In the genomic region with DNA sequence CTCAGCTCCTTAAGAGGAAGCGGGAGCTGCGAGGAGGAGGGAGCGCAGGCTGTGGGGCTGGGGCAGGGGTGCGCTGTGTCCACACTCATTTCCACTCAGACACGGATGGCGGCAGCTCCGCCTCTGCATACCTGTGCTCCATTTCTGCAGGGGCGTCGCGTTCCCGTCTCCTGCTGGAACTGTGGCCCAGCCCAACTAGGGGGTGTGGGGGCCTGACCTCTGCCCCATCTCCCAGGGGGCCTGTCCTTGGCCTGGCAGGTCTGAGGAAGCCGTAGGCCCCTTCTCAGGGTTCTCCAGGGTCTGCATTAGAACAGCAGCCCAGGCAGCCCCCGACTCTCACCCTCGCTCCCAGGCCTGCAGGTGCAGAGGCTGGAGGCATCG, we compare ENCODE assay signal across 21 cellular contexts. TPM values are rescaled to one million over a fixed set of nuclear protein-coding genes. Genes with fewer than 3 reads are reported as not detected.
DNase-seq lines count a peak whose midpoint lies in the region; ATAC-seq, FAIRE-seq and TF ChIP-seq lines count a peak whose summit lies in the region.
"Had no signal": no experiment of that assay in that cellular context is flagged by ENCODE, and none has a peak within 500 bp of the region (broad histone marks: within the 10 kb centered on the region; RNA-seq: fewer than 3 reads in every experiment).

No MANE protein-coding gene starts in this region.

- H3K36me3 ChIP-seq in BLaER1 = peaks cover 23% of the 10 kb centered on the region
- peaks cover 0 to 12% of the 10 kb centered on the region in 2 experiments; a peak in 1 of 3 replicates for H3K36me3 ChIP-seq in HEK293 (ENCODE audit: control insufficient read depth in 2 of 2, insufficient read depth in 1 of 2, low read length in 2 of 2)
- no peaks in the 10 kb centered on the region for H3K36me3 ChIP-seq in H1 (ENCODE audit: control insufficient read depth in 2 of 4, insufficient read depth in 4 of 4, low read length in 3 of 4)
- H3K36me3 ChIP-seq in neuronal stem cell (replicated peaks in 1 of 2; ENCODE audit: control insufficient read depth in 2 of 2, insufficient read depth in 2 of 2, low read length in 2 of 2) = peaks cover 0 to 11% of the 10 kb centered on the region in 2 donors

- H3K4me1 ChIP-seq in BLaER1 = peaks cover 93% of the 10 kb centered on the region
- no peaks in the 10 kb centered on the region for H3K4me1 ChIP-seq in HEK293 (ENCODE audit: control insufficient read depth, insufficient read depth, low read length)
- peaks cover 0 to 8% (median 5%) of the 10 kb centered on the region in 4 experiments; a peak in 6 of 7 replicates for H3K4me1 ChIP-seq in H1 (replicated peaks in 1 of 4; ENCODE audit: control insufficient read depth in 3 of 4, insufficient read depth in 4 of 4, low read length in 3 of 4)
- peaks cover 0 to 7% of the 10 kb centered on the region in 2 donors for H3K4me1 ChIP-seq in neuronal stem cell (ENCODE audit: control insufficient read depth in 2 of 2, insufficient read depth in 1 of 2, low read depth in 1 of 2, low read length in 2 of 2)

- H3K79me1 ChIP-seq in H1 (ENCODE audit: low read depth, low read length) = peaks cover 3% of the 10 kb centered on the region; the same call in 1 of the 2 replicates
- peaks cover 7% of the 10 kb centered on the region for H3K79me1 ChIP-seq in neuronal stem cell (ENCODE audit: low read depth, low read length)

- H3K14ac ChIP-seq in H1 (ENCODE audit: insufficient read length) = no peak overlapping the region
- no peak overlapping the region for H3K14ac ChIP-seq in neuronal stem cell (ENCODE audit: low read length)

- H3K9me3 ChIP-seq in BLaER1 (peaks cover 17% of the 10 kb centered on the region), HEK293 (ENCODE audit: control insufficient read depth, insufficient read depth, low read depth, low read length) (no peaks in the 10 kb centered on the region), H1 (ENCODE audit: insufficient read depth in 2 of 2, low read depth in 1 of 2, low read length in 1 of 2) (peaks cover 10 to 15% of the 10 kb centered on the region in 2 experiments), neuronal stem cell (replicated peaks in 1 of 2; ENCODE audit: control insufficient read depth in 2 of 2, insufficient read depth in 1 of 2, low read depth in 1 of 2, low read length in 2 of 2) (peaks cover 20 to 23% of the 10 kb centered on the region in 2 donors)

- no peak for FAIRE-seq in H1 (lab: Jason Lieb, UNC)
- FAIRE-seq: A204.1, GM12891, GM18507, H54 had no signal

- POLR2A ChIA-PET in HEK293 (lab: Yijun Ruan, JAX) (no interaction called here), H1 (lab: Charles Lee; ENCODE audit: partially characterized antibody) (no interaction called here)

- H3K23ac ChIP-seq in H1 (ENCODE audit: insufficient read length) (no peak overlapping the region), neuronal stem cell (ENCODE audit: low read depth, low read length, poor library complexity) (peak overlapping the region; percentile 48)

- CTCF ChIA-PET in HEK293 (lab: Yijun Ruan, JAX) (no interaction called here), H1 (lab: Charles Lee; ENCODE audit: partially characterized antibody) (interaction anchor here (0.7 to 8.6 kb wide), 5 partner anchors 14 to 105 kb away, joined by 3 to 83 read pairs (median 4); no protein-coding TSS in a partner anchor)

- no peak overlapping the region for H4K5ac ChIP-seq in H1 (ENCODE audit: insufficient read length, low read depth, low read length)

- DNase-seq in H1 (ENCODE audit: low read depth in 1 of 2, low spot score in 2 of 2) (no peak), neuronal stem cell (ENCODE audit: low spot score) (no peak), SIG-M5 (lab: John Stamatoyannopoulos, UW) (no peak), germinal center (ENCODE audit: low spot score) (no peak)
- DNase-seq in stimulated activated CD4-positive, alpha-beta T cell treated with anti-CD3 and anti-CD28 coated beads, Interleukin-1b, Interleukin-23, amount 100 ng/mL, for 48 hours = no peak
- DNase-seq: C1 segment of cervical spinal cord; Calu3; CD4-positive, alpha-beta memory T cell; COR-L47; DMS53; DMS79 treated with DMSO at 0.1 percent for 48 hours; GF-D8; HCEC 1CT had no signal

- H2BK15ac ChIP-seq in H1 (ENCODE audit: low read length) (no peak overlapping the region), neuronal stem cell (ENCODE audit: low read length) (no peak overlapping the region)

- no peak for TF ChIP-seq EP300 in H1 (IDR thresholded peaks at IDR 0.05; ENCODE audit: borderline replicate concordance in 1 of 2, low read depth in 2 of 2, low read length in 2 of 2)

- H2BK5ac ChIP-seq in H1 (ENCODE audit: low read depth, low read length) = no peak overlapping the region
- no peak overlapping the region for H2BK5ac ChIP-seq in neuronal stem cell (ENCODE audit: low read length)

- H2BK20ac ChIP-seq in H1 (ENCODE audit: low read length) = no peak overlapping the region

- H3K4me3 ChIP-seq in BLaER1 = peak overlapping the region; percentile 54
- no peak overlapping the region for H3K4me3 ChIP-seq in HEK293 (ENCODE audit: low read depth, low read length)
- H3K4me3 ChIP-seq in H1 (ENCODE audit: extremely low read depth in 1 of 4, insufficient read depth in 2 of 4, low read depth in 3 of 4, low read length in 4 of 4) = no peak overlapping the region
- no peak overlapping the region for H3K4me3 ChIP-seq in neuronal stem cell (ENCODE audit: low read length in 2 of 2)
- H3K4me3 ChIP-seq: GM23338 had no signal

- H3K23me2 ChIP-seq in H1 (ENCODE audit: low read depth, low read length) = peaks cover 8% of the 10 kb centered on the region

- no peak for TF ChIP-seq POLR2A in H1 (IDR thresholded peaks at IDR 0.05; ENCODE audit: control extremely low read depth in 1 of 2, low read depth in 2 of 2, low read length in 2 of 2)

- no peak overlapping the region for H2BK12ac ChIP-seq in H1 (ENCODE audit: low read depth, low read length)
- no peak overlapping the region for H2BK12ac ChIP-seq in neuronal stem cell (ENCODE audit: low read length)

- TF ChIP-seq RAD21 in H1 (IDR thresholded peaks at IDR 0.05 in 1 of 2, conservative IDR thresholded peaks at IDR 0.05 in 1 of 2; ENCODE audit: low read depth in 2 of 2, low read length in 2 of 2) = no peak

- H3K79me2 ChIP-seq in H1 (ENCODE audit: control insufficient read depth in 1 of 2, insufficient read depth in 2 of 2, low read length in 2 of 2) = no peaks in the 10 kb centered on the region

- H2AFZ ChIP-seq in H1 (ENCODE audit: low read length) (no peak overlapping the region), neuronal stem cell (ENCODE audit: low read length) (no peak overlapping the region)
- H2AFZ ChIP-seq: GM23338 had no signal

- H3K4me2 ChIP-seq in BLaER1 (peak overlapping the region; percentile 99), H1 (ENCODE audit: insufficient read depth in 1 of 2, low read depth in 2 of 2, low read length in 2 of 2) (no peak overlapping the region), neuronal stem cell (ENCODE audit: insufficient read depth, low read length, poor library complexity, severe bottlenecking) (no peak overlapping the region)
- H3K4me2 ChIP-seq: GM23338 had no signal

- no peaks in the 10 kb centered on the region for H3K27me3 ChIP-seq in BLaER1
- H3K27me3 ChIP-seq in H1 (replicated peaks in 1 of 4; ENCODE audit: control insufficient read depth in 3 of 4, extremely low read depth in 1 of 4, insufficient read depth in 3 of 4, low read length in 3 of 4) = peaks cover 0 to 33% (median 25%) of the 10 kb centered on the region in 4 experiments; a peak in 6 of 7 replicates
- no peaks in the 10 kb centered on the region for H3K27me3 ChIP-seq in neuronal stem cell (ENCODE audit: control insufficient read depth in 3 of 3, insufficient read depth in 3 of 3, low read depth in 1 of 3, low read length in 3 of 3)

- H2AK5ac ChIP-seq in H1 (ENCODE audit: low read depth, low read length) = no peak overlapping the region
- H2AK5ac ChIP-seq in neuronal stem cell (ENCODE audit: low read depth, low read length) = peak overlapping the region; percentile 13

- H2BK120ac ChIP-seq in H1 (replicated peaks; ENCODE audit: low read depth, low read length) = no peak overlapping the region
- H2BK120ac ChIP-seq in neuronal stem cell (ENCODE audit: low read depth, low read length) = no peak overlapping the region

- no peak overlapping the region for H4K91ac ChIP-seq in H1 (replicated peaks; ENCODE audit: insufficient read length, low read length)
- no peak overlapping the region for H4K91ac ChIP-seq in neuronal stem cell (ENCODE audit: low read depth, low read length, poor library complexity)

- no peak overlapping the region for H3K4ac ChIP-seq in H1 (replicated peaks; ENCODE audit: insufficient read length, low read depth, low read length)
- H3K4ac ChIP-seq in neuronal stem cell (ENCODE audit: low read length) = no peak overlapping the region

- TF ChIP-seq CTCF in HEK293 (tag by site-specific recombination; IDR thresholded peaks at IDR 0.05) = no peak
- TF ChIP-seq CTCF in H1 (IDR thresholded peaks at IDR 0.05; ENCODE audit: control extremely low read depth in 1 of 3, insufficient read depth in 1 of 3, low read depth in 1 of 3, low read length in 3 of 3) = no peak

- H4K8ac ChIP-seq in H1 (ENCODE audit: extremely low read depth, insufficient read depth, low read length) (peak overlapping the region; percentile 68), neuronal stem cell (ENCODE audit: low read depth, low read length) (no peak overlapping the region)

- H4K20me1 ChIP-seq in BLaER1 = peaks cover 30% of the 10 kb centered on the region
- peaks cover 9 to 31% of the 10 kb centered on the region in 2 experiments for H4K20me1 ChIP-seq in H1 (replicated peaks in 1 of 2; ENCODE audit: control insufficient read depth in 1 of 2, insufficient read depth in 2 of 2, low read length in 2 of 2)

- whole genome bisulfite sequencing in H1 (ENCODE audit: extremely low coverage in 1 of 2, insufficient coverage in 1 of 2, insufficient read length in 1 of 2, insufficient replicate concordance in 2 of 2, low coverage in 1 of 2, low lambda C conversion rate in 2 of 2, missing lambda C conversion rate in 1 of 2), 2 experiments = 87% methylated on average over 13 of the region's 15 CpGs; no CpG with 5 or more reads in 1 of the 2 experiments
- no CpG with 5 or more reads among the region's 15 CpGs for WGBS in neuronal stem cell (ENCODE audit: extremely low coverage in 2 of 2, insufficient read length in 2 of 2, insufficient replicate concordance in 1 of 2), 2 donors

- ATAC-seq in HG02763 (IDR thresholded peaks at IDR 0.05; ENCODE audit: unreplicated experiment) = no peak
- ATAC-seq: GM23338 had no signal

- H3K18ac ChIP-seq in H1 (ENCODE audit: extremely low read depth, low read length) = no peak overlapping the region
- peak overlapping the region; percentile 24 for H3K18ac ChIP-seq in neuronal stem cell (ENCODE audit: low read length)

- H3K56ac ChIP-seq in H1 (replicated peaks; ENCODE audit: insufficient read length, low read depth, low read length) = no peak overlapping the region

- H3K27ac ChIP-seq in BLaER1 (peak overlapping the region; percentile 91), HEK293 (ENCODE audit: extremely low read depth, low read depth, low read length) (no peak overlapping the region), H1 (ENCODE audit: low read depth, low read length) (no peak overlapping the region), neuronal stem cell (replicated peaks; ENCODE audit: low read length) (no peak overlapping the region)

- H3K9ac ChIP-seq in BLaER1 = peak overlapping the region; percentile 57
- no peak overlapping the region for H3K9ac ChIP-seq in H1 (replicated peaks in 1 of 4; ENCODE audit: extremely low read depth in 1 of 4, low read depth in 3 of 4, low read length in 3 of 4)
- peak overlapping the region; percentile 83 for H3K9ac ChIP-seq in neuronal stem cell (ENCODE audit: low read depth, low read length, poor library complexity)

RNA-seq across cellular contexts. Expression of a gene that starts 31.2 kb away (rescaled TPM):
- total RNA-seq in H1 (2021; fragmentation: NEBNext Ultra II Directional; extraction: Animal tissue kit (Norgen Biotek cat#: 25700)) = 109 and 123 TPM in 2 replicates
- 18.4 and 78.9 TPM in 2 replicates for polyA plus RNA-seq in H1 (2011; rRNA removed)
- 13.8 TPM for polyA plus RNA-seq in H1 (2011; cell fraction: cytosol; rRNA removed)
- polyA plus RNA-seq in H1 (2011; cell fraction: nucleus; rRNA removed) = 51.7 TPM
- polyA plus RNA-seq in H1 (2012, experiment 1 of 2) = 70.6 to 100 TPM (median 74.4 TPM) in 4 replicates
- 111 TPM for polyA plus RNA-seq in H1 (2012, experiment 2 of 2)
- 79.0 TPM for polyA plus RNA-seq in H1 (2013, experiment 1 of 2)
- polyA plus RNA-seq in H1 (2013, experiment 2 of 2) = 73.0 TPM
- 1.7 and 39.3 TPM in 2 replicates for polyA minus RNA-seq in H1 (2011; rRNA and poly(A)+ RNA removed)
- polyA minus RNA-seq in H1 (2011; cell fraction: cytosol; rRNA and poly(A)+ RNA removed) = 52.3 TPM
- polyA minus RNA-seq in H1 (2011; cell fraction: nucleus; rRNA and poly(A)+ RNA removed) = 28.5 TPM
- polyA plus RNA-seq in neuronal stem cell (2013, experiment 1 of 2) = 61.7 TPM
- 70.1 TPM for polyA plus RNA-seq in neuronal stem cell (2013, experiment 2 of 2)

Comparison
In these comparisons a context has a peak if more than half of its experiments do, and no peak if none do; other contexts are left out.
1. H3K9ac ChIP-seq: peak in BLaER1 (single experiment) and neuronal stem cell (single experiment); none in H1 (0 of 4).